ENCODE assay signal across 7 cellular contexts in genomic region chr3:48301814-48302194, GRCh38. TPM values are rescaled to one million over a fixed set of nuclear protein-coding genes. Genes with fewer than 3 reads are reported as not detected.
A peak's percentile ranks its signal among the peaks of the same experiment; 100 is the strongest.
DNase-seq lines count a peak whose midpoint lies in the region; ATAC-seq and TF ChIP-seq lines count a peak whose summit lies in the region.

No MANE protein-coding gene starts in this region.

- DNase-seq in GM10266 (ENCODE audit: extremely low spot score) (peak; percentile 26), SK-N-MC (ENCODE audit: low read depth, low spot score) (no peak), epithelial cell of proximal tubule (ENCODE audit: low read depth) (no peak), vagina (ENCODE audit: extremely low spot score in 2 of 2) (no peak), DMS153 (lab: John Stamatoyannopoulos, UW) (no peak)

- no peak for TF ChIP-seq POLR2A in vagina (IDR thresholded peaks at IDR 0.05)

- TF ChIP-seq CTCF in GM10266 (IDR thresholded peaks at IDR 0.05; ENCODE audit: control insufficient read depth, insufficient read depth, low read depth, missing control alignments) (no peak), epithelial cell of proximal tubule (conservative IDR thresholded peaks at IDR 0.05; ENCODE audit: low read depth, low read length) (no peak), vagina (IDR thresholded peaks at IDR 0.05) (no peak)

- peaks cover 15% of the 10 kb centered on the region for H3K4me1 ChIP-seq in muscle layer of colon (ENCODE audit: insufficient read depth, low read length)
- H3K4me1 ChIP-seq in vagina, result peaks cover 18% of the 10 kb centered on the region

- peak; percentile 1 for ATAC-seq in HG02943 (IDR thresholded peaks at IDR 0.05; ENCODE audit: low read depth, unreplicated experiment)

- H3K27me3 ChIP-seq in muscle layer of colon (ENCODE audit: control insufficient read depth in 1 of 2, insufficient read depth in 2 of 2, low read length in 2 of 2) (no peaks in the 10 kb centered on the region), vagina (no peaks in the 10 kb centered on the region)

- H3K27ac ChIP-seq in SK-N-MC (peak overlapping the region; percentile 74; the same call in 1 of the 2 replicates), muscle layer of colon (ENCODE audit: low read depth, low read length) (peak overlapping the region; percentile 96), vagina (peak overlapping the region; percentile 96)

- H3K9ac ChIP-seq in SK-N-MC (ENCODE audit: insufficient read length), result peak overlapping the region; percentile 87
- peak overlapping the region; percentile 83 for H3K9ac ChIP-seq in muscle layer of colon (ENCODE audit: low read length)

- no peaks in the 10 kb centered on the region for H3K9me3 ChIP-seq in SK-N-MC (ENCODE audit: low read depth, low read length)
- no peaks in the 10 kb centered on the region for H3K9me3 ChIP-seq in muscle layer of colon (ENCODE audit: low read length)
- H3K9me3 ChIP-seq in vagina, result no peaks in the 10 kb centered on the region

- no peaks in the 10 kb centered on the region for H3K36me3 ChIP-seq in SK-N-MC (ENCODE audit: insufficient read depth, low read length)
- H3K36me3 ChIP-seq in muscle layer of colon (ENCODE audit: insufficient read depth, low read length), result peaks cover 9% of the 10 kb centered on the region
- H3K36me3 ChIP-seq in vagina, result peaks cover 0 to 15% of the 10 kb centered on the region in 2 donors

- intact Hi-C loops in vagina (cut with DNase I), result loop anchor here (5.0 kb wide), 1 partner anchor 140 kb away; the partner anchor contains the start of genes CCDC51 and TMA7

- H3K4me3 ChIP-seq in SK-N-MC (peak overlapping the region; percentile 84), epithelial cell of proximal tubule (ENCODE audit: low read depth, low read length) (peak overlapping the region; percentile 83), muscle layer of colon (ENCODE audit: low read depth in 1 of 2, low read length in 2 of 2) (peak overlapping the region; percentile 80 to 85), vagina (peak overlapping the region; percentile 93 to 97)

RNA-seq across cellular contexts. Expression of gene NME6, which starts 0.6 kb away (rescaled TPM):
- total RNA-seq in epithelial cell of proximal tubule (45.5 and 50.0 TPM in 2 replicates), vagina (17.2 TPM)

RNA-seq across cellular contexts. Expression of gene SPINK8, which starts 31.7 kb away (rescaled TPM):
- total RNA-seq in epithelial cell of proximal tubule (not detected in 2 replicates), vagina (not detected)
